In the genomic region with DNA sequence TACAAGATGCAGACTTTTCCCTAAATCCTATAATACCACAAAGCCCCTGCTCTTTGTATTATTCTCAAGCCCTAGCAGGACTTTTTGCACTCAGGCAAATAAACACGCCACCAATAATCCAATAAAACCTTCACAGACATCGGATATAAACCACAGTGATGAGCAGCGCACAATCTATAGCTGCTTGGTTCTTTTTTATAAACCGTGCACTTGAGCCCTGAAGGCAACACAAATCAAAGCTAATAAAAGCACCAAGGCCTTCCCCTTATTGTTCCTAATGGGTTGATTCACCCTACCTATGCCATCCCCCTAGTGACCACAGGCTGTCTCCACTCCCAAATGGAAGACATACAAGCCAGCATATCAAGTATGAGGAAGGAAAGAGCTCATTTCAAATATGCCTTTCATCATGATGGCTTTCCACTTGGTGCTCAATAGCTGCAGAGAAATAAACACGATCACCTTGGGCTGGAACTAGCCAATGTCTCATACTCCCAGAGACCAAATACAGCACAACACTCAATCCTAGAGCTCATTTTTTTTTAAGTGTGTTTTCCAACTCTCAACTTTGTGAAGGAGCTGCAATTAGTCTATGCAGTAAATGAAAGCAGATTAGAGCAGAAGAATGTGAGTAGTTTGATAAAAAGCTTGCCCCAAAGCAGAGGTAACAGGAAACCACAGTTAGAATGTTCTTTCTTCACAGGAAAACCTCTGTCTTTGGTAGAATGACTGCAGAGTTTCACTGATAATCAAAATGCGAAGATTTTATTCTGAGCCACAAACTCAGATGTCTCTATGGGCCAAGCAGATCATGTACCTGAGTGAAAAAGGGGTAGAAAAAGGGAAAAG, we compare ENCODE assay signal across 1 cellular context.
TF ChIP-seq lines count a peak whose summit lies in the region.

No MANE protein-coding gene starts in this region.

TF ChIP-seq in GM23338, 12 proteins besides CTCF, POLR2A, EP300 and RAD21 (continued from another document):
- TF ChIP-seq ZNF462 (CRISPR knock-in tag; IDR thresholded peaks at IDR 0.05) (no peak), NANOG (IDR thresholded peaks at IDR 0.05; ENCODE audit: borderline replicate concordance) (no peak), POLR2AphosphoS5 (IDR thresholded peaks at IDR 0.05; ENCODE audit: low read depth) (no peak), REST (IDR thresholded peaks at IDR 0.05; ENCODE audit: unreplicated experiment) (no peak), ZNF114 (CRISPR knock-in tag; IDR thresholded peaks at IDR 0.05) (no peak)
TF ChIP-seq in GM23338: peak in this region for 0.
